9 cellular contexts compared by ENCODE assay signal in genomic region chr10:69800109-69800508, GRCh38. TPM values are rescaled to one million over a fixed set of nuclear protein-coding genes. Genes with fewer than 3 reads are reported as not detected.
DNase-seq lines count a peak whose midpoint lies in the region; ATAC-seq and TF ChIP-seq lines count a peak whose summit lies in the region.
"Had no signal": no experiment of that assay in that cellular context is flagged by ENCODE, and none has a peak within 500 bp of the region (broad histone marks: within the 10 kb centered on the region; RNA-seq: fewer than 3 reads in every experiment).

No MANE protein-coding gene starts in this region.

- H3K4me1 ChIP-seq in SJCRH30: no peaks in the 10 kb centered on the region
- no peaks in the 10 kb centered on the region for H3K4me1 ChIP-seq in CD8-positive, alpha-beta memory T cell (ENCODE audit: insufficient read depth, low read length)

- POLR2A ChIA-PET in CD8-positive, alpha-beta memory T cell (lab: Charles Lee): no interaction called here

- TF ChIP-seq CTCF in AG10803 (conservative IDR thresholded peaks at IDR 0.05; ENCODE audit: low read length) (peak; percentile 83), fibroblast of pulmonary artery (IDR thresholded peaks at IDR 0.05; ENCODE audit: low read length, missing control alignments) (peak; percentile 88), progenitor cell of endocrine pancreas (IDR thresholded peaks at IDR 0.05; ENCODE audit: unreplicated experiment) (peak; percentile 73)

- no peaks in the 10 kb centered on the region for H3K36me3 ChIP-seq in SJCRH30
- no peaks in the 10 kb centered on the region for H3K36me3 ChIP-seq in CD8-positive, alpha-beta memory T cell (ENCODE audit: insufficient read depth, low read length)

- peaks cover 67% of the 10 kb centered on the region for H3K27me3 Mint-ChIP-seq in progenitor cell of endocrine pancreas
- H3K27me3 Mint-ChIP-seq in CD8-positive, alpha-beta memory T cell: peaks cover 45 to 80% of the 10 kb centered on the region in 2 donors

- no peak overlapping the region for H3K27ac ChIP-seq in SJCRH30
- no peak overlapping the region for H3K27ac ChIP-seq in CD8-positive, alpha-beta memory T cell (ENCODE audit: low read depth, low read length)

- peak; percentile 56 for DNase-seq in AG10803 (ENCODE audit: low read depth)
- peak; percentile 45 for DNase-seq in H4 (ENCODE audit: low spot score)
- peak; percentile 60 to 82 for DNase-seq in SJCRH30
- peak; percentile 74 for DNase-seq in fibroblast of pulmonary artery (ENCODE audit: low read depth)
- peak; percentile 32 for DNase-seq in progenitor cell of endocrine pancreas (ENCODE audit: low spot score, unreplicated experiment)
- DNase-seq in CD8-positive, alpha-beta memory T cell: no peak
- no peak for DNase-seq in COR-L47 (lab: John Stamatoyannopoulos, UW)

- no peak overlapping the region for H3K4me3 Mint-ChIP-seq in progenitor cell of endocrine pancreas (ENCODE audit: low read depth)
- no peak overlapping the region for H3K4me3 Mint-ChIP-seq in CD8-positive, alpha-beta memory T cell
- H3K4me3 Mint-ChIP-seq: dendritic cell treated with granulocyte-macrophage colony-stimulating factor and Interleukin-4, amounts not matched to agents 40 ng/mL and 50 ng/mL, for 4 days had no signal

- peaks cover 10% of the 10 kb centered on the region for H3K4me1 Mint-ChIP-seq in progenitor cell of endocrine pancreas (ENCODE audit: low read depth)
- H3K4me1 Mint-ChIP-seq in CD8-positive, alpha-beta memory T cell: peaks cover 7 to 16% (median 8%) of the 10 kb centered on the region in 3 donors

- no peaks in the 10 kb centered on the region for H3K36me3 Mint-ChIP-seq in progenitor cell of endocrine pancreas (ENCODE audit: insufficient read depth)
- no peaks in the 10 kb centered on the region for H3K36me3 Mint-ChIP-seq in CD8-positive, alpha-beta memory T cell

- ATAC-seq in GM18511 (IDR thresholded peaks at IDR 0.05; ENCODE audit: unreplicated experiment): no peak

- H3K27me3 ChIP-seq in SJCRH30: 0 out of 2 replicates have a peak, but pooled peaks cover 3% of the 10 kb centered on the region
- H3K27me3 ChIP-seq in CD8-positive, alpha-beta memory T cell (ENCODE audit: insufficient read depth, low read length, poor library complexity, severe bottlenecking): peaks cover 16% of the 10 kb centered on the region

- no peak overlapping the region for H3K27ac Mint-ChIP-seq in progenitor cell of endocrine pancreas
- H3K27ac Mint-ChIP-seq in CD8-positive, alpha-beta memory T cell: no peak overlapping the region
- H3K27ac Mint-ChIP-seq: dendritic cell treated with granulocyte-macrophage colony-stimulating factor and Interleukin-4, amounts not matched to agents 40 ng/mL and 50 ng/mL, for 4 days had no signal

- no peaks in the 10 kb centered on the region for H3K9me3 Mint-ChIP-seq in progenitor cell of endocrine pancreas (ENCODE audit: low read depth)
- H3K9me3 Mint-ChIP-seq in CD8-positive, alpha-beta memory T cell: peaks cover 0 to 3% (median 0%) of the 10 kb centered on the region in 5 donors

- H3K9me3 ChIP-seq in SJCRH30 (replicated peaks): 0 out of 2 replicates have a peak, but pooled peaks cover 2% of the 10 kb centered on the region
- no peaks in the 10 kb centered on the region for H3K9me3 ChIP-seq in CD8-positive, alpha-beta memory T cell (ENCODE audit: low read length)

- CTCF ChIA-PET in CD8-positive, alpha-beta memory T cell (lab: Charles Lee): interaction anchor here (0.8 to 1.0 kb wide), 2 partner anchors 31 to 72 kb away, joined by 3 read pairs; no protein-coding TSS in a partner anchor

- no peak overlapping the region for H3K4me3 ChIP-seq in AG10803 (ENCODE audit: low read length)
- H3K4me3 ChIP-seq in SJCRH30: no peak overlapping the region
- no peak overlapping the region for H3K4me3 ChIP-seq in fibroblast of pulmonary artery (replicated peaks; ENCODE audit: low read depth, low read length)
- no peak overlapping the region for H3K4me3 ChIP-seq in CD8-positive, alpha-beta memory T cell (ENCODE audit: low read length)

RNA-seq across cellular contexts. Expression of gene COL13A1, which starts 1.6 kb away (rescaled TPM):
- total RNA-seq in H4 (2014; rRNA removed; shearing (Covaris generic)): 0.50 and 0.53 TPM in 2 replicates
- total RNA-seq in SJCRH30 (2014; rRNA removed; shearing (Covaris generic)): 0.20 and 0.26 TPM in 2 replicates
- 0.43 and 0.47 TPM in 2 replicates for total RNA-seq in progenitor cell of endocrine pancreas
- total RNA-seq in CD8-positive, alpha-beta memory T cell: not detected
- not detected for polyA plus RNA-seq in CD8-positive, alpha-beta memory T cell

Comparison
In these comparisons a context has a peak if more than half of its experiments do, and no peak if none do; other contexts are left out.
1. DNase-seq: peak in AG10803 (single experiment), H4 (single experiment), SJCRH30 (2 of 2), fibroblast of pulmonary artery (single experiment) and progenitor cell of endocrine pancreas (single experiment); none in CD8-positive, alpha-beta memory T cell (0 of 5) and COR-L47 (single experiment).
2. Peak in every context shown above with its lines, with median percentiles within 50 percentile points of each other: CTCF ChIP-seq.